In the genomic region with DNA sequence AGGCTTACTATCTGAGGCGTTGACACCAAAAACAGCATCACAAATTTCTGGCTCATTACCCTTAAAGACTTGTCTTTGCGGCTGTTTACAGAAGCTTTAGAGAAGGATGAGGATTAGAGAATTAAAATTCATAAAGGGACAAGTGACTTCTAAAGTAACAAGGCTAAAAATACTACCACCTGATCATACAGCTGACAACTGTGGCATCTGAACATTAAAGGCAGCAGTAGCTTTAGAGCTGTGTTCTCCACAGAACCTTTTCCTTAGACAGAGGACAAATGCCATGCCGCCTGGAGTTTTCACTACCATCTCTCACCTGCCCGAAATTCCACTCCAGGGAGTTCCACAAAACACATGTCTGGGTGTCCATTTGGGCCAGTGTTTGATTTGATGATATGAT, we compare ENCODE assay signal across 25 cellular contexts. TPM values are rescaled to one million over a fixed set of nuclear protein-coding genes. Genes with fewer than 3 reads are reported as not detected.
"Had no signal": no experiment of that assay in that cellular context is flagged by ENCODE, and none has a peak within 500 bp of the region (broad histone marks: within the 10 kb centered on the region; RNA-seq: fewer than 3 reads in every experiment).

No MANE protein-coding gene starts in this region.

- H2AFZ ChIP-seq: neural progenitor cell had no signal

- H3K27me3 ChIP-seq: colonic mucosa, heart left ventricle, ovary had no signal

- H3K9me3 ChIP-seq: colonic mucosa, heart left ventricle, ovary, right lobe of liver, stomach, thoracic aorta, transverse colon had no signal

- H3K9ac ChIP-seq: neural progenitor cell had no signal

- H3K27ac Mint-ChIP-seq: naive thymus-derived CD8-positive, alpha-beta T cell; neural progenitor cell; stimulated activated naive B cell treated with anti-CD40 and anti-IgM and Interleukin-4, amounts not matched to agents 10 μg/mL and 1 μg/mL and 100 μg/mL, for 72 hours had no signal

- H3K27ac ChIP-seq: colonic mucosa, neural progenitor cell, ovary, right lobe of liver, skin epidermis, stomach, thoracic aorta, transverse colon had no signal

- H3K4me1 Mint-ChIP-seq: naive thymus-derived CD8-positive, alpha-beta T cell had no signal

- H3K36me3 Mint-ChIP-seq: naive thymus-derived CD8-positive, alpha-beta T cell had no signal

- H3K9me3 Mint-ChIP-seq: naive thymus-derived CD8-positive, alpha-beta T cell; neural progenitor cell; stimulated activated naive B cell treated with anti-CD40 and anti-IgM and Interleukin-4, amounts not matched to agents 10 μg/mL and 1 μg/mL and 100 μg/mL, for 72 hours had no signal

- H3K4me1 ChIP-seq: colonic mucosa, right lobe of liver had no signal

- H3K4me3 ChIP-seq: colonic mucosa, heart left ventricle, neural progenitor cell, ovary, right lobe of liver, skin epidermis, stomach, thoracic aorta, transverse colon had no signal

- H3K36me3 ChIP-seq: colonic mucosa, neural progenitor cell, ovary, right lobe of liver, thoracic aorta, transverse colon had no signal

- H3K4me2 ChIP-seq: neural progenitor cell had no signal

- DNase-seq: colonic mucosa; dermis blood vessel endothelial cell; foreskin melanocyte; heart left ventricle; hippocampal formation; left colon; mesendoderm; naive thymus-derived CD8-positive, alpha-beta T cell; nucleus accumbens; ovary; right lobe of liver; stimulated activated CD4-positive, alpha-beta T cell treated with anti-CD3 and anti-CD28 coated beads, Interleukin-2, amount 100 ng/mL, for 24 hours; stimulated activated CD4-positive, alpha-beta T cell treated with anti-CD3 and anti-CD28 coated beads, Interleukin-4, amount 100 ng/mL, for 4 hours; stimulated activated naive B cell treated with anti-CD40 and anti-IgM and Interleukin-4, amounts not matched to agents 10 μg/mL and 1 μg/mL and 100 μg/mL, for 72 hours; stomach; substantia nigra; transverse colon had no signal

- H3K4me3 Mint-ChIP-seq: naive thymus-derived CD8-positive, alpha-beta T cell; neural progenitor cell; stimulated activated naive B cell treated with anti-CD40 and anti-IgM and Interleukin-4, amounts not matched to agents 10 μg/mL and 1 μg/mL and 100 μg/mL, for 72 hours had no signal

RNA-seq across cellular contexts. Expression of a gene that starts 6.3 kb away (rescaled TPM):
- total RNA-seq: naive thymus-derived CD8-positive, alpha-beta T cell; thoracic aorta had no signal

RNA-seq across cellular contexts. Expression of a gene that starts 32.6 kb away (rescaled TPM):
- total RNA-seq: dermis blood vessel endothelial cell; epithelial cell of proximal tubule; glomerular endothelial cell; kidney epithelial cell; left colon; lung microvascular endothelial cell; naive thymus-derived CD8-positive, alpha-beta T cell; posterior vena cava; stomach; thoracic aorta; transverse colon had no signal
